1 cellular context compared by ENCODE assay signal in the genomic region with DNA sequence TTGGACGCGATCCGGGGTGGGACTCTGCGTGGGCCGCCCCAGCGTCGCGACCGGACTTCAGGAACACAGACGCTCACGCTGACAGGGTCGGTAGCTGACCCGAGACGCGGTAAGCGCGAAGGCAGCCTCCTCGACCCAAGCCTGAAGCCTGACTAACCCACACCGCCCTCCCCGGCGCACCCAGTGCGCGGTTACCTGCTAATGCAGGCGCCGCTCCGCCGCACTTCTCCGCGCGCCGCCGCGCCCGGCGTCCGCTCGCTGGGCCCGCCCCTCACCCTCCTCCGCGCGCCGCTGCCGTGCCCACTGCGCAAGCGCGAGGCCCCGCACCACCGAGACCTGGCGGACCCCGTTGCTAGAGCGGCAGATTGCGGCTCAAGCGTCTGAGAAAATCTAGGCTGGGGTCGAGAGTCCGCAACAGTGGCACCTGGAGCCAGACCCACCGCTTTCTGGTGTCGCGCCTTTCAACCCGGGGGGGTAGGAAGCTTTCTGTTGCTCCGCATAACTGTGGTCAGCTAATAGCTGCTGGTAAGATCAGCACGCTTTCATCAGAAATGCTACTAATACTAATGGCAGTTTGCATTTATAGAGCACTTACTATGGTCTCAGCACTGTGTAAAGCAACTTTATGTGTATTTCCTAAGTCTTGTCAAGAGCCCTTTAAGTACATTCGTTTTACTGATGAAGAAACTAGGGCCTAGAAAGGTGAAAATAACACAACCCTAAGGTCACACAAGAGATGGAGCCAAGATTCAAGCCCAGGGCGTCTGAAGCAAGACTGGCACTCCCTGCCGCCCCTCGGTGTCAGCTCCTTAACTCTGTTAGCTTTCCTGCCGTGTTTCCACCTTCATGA.
TF ChIP-seq lines count a peak whose summit lies in the region.

A gene with protein sequence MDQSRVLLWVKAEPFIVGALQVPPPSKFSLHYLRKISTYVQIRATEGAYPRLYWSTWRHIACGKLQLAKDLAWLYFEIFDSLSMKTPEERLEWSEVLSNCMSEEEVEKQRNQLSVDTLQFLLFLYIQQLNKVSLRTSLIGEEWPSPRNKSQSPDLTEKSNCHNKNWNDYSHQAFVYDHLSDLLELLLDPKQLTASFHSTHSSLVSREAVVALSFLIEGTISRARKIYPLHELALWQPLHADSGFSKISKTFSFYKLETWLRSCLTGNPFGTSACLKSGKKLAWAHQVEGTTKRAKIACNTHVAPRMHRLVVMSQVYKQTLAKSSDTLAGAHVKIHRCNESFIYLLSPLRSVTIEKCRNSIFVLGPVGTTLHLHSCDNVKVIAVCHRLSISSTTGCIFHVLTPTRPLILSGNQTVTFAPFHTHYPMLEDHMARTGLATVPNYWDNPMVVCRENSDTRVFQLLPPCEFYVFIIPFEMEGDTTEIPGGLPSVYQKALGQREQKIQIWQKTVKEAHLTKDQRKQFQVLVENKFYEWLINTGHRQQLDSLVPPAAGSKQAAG (minus strand): TSS at position 268 of the 850 bp plus-strand sequence. CDS start 3,010 bp downstream, outside the sequence.

TF ChIP-seq in HepG2, 621 proteins besides CTCF, POLR2A, EP300 and RAD21 (continued from another document and continues in another):
- TF ChIP-seq, protein P1, sequence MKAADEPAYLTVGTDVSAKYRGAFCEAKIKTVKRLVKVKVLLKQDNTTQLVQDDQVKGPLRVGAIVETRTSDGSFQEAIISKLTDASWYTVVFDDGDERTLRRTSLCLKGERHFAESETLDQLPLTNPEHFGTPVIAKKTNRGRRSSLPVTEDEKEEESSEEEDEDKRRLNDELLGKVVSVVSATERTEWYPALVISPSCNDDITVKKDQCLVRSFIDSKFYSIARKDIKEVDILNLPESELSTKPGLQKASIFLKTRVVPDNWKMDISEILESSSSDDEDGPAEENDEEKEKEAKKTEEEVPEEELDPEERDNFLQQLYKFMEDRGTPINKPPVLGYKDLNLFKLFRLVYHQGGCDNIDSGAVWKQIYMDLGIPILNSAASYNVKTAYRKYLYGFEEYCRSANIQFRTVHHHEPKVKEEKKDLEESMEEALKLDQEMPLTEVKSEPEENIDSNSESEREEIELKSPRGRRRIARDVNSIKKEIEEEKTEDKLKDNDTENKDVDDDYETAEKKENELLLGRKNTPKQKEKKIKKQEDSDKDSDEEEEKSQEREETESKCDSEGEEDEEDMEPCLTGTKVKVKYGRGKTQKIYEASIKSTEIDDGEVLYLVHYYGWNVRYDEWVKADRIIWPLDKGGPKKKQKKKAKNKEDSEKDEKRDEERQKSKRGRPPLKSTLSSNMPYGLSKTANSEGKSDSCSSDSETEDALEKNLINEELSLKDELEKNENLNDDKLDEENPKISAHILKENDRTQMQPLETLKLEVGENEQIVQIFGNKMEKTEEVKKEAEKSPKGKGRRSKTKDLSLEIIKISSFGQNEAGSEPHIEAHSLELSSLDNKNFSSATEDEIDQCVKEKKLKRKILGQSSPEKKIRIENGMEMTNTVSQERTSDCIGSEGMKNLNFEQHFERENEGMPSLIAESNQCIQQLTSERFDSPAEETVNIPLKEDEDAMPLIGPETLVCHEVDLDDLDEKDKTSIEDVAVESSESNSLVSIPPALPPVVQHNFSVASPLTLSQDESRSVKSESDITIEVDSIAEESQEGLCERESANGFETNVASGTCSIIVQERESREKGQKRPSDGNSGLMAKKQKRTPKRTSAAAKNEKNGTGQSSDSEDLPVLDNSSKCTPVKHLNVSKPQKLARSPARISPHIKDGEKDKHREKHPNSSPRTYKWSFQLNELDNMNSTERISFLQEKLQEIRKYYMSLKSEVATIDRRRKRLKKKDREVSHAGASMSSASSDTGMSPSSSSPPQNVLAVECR (CRISPR knock-in tag; IDR thresholded peaks at IDR 0.05; ENCODE audit: borderline replicate concordance): peak; percentile 83; the same call in 1 of the 2 replicates
- TF ChIP-seq ELF4 (CRISPR knock-in tag; IDR thresholded peaks at IDR 0.05; ENCODE audit: borderline replicate concordance): no peak; the same call in 1 of the 2 replicates
- TF ChIP-seq PTBP1 (IDR thresholded peaks at IDR 0.05; ENCODE audit: low read depth, low read length, poor library complexity, severe bottlenecking): no peak
- TF ChIP-seq, protein P2, sequence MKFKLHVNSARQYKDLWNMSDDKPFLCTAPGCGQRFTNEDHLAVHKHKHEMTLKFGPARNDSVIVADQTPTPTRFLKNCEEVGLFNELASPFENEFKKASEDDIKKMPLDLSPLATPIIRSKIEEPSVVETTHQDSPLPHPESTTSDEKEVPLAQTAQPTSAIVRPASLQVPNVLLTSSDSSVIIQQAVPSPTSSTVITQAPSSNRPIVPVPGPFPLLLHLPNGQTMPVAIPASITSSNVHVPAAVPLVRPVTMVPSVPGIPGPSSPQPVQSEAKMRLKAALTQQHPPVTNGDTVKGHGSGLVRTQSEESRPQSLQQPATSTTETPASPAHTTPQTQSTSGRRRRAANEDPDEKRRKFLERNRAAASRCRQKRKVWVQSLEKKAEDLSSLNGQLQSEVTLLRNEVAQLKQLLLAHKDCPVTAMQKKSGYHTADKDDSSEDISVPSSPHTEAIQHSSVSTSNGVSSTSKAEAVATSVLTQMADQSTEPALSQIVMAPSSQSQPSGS (CRISPR knock-in tag; IDR thresholded peaks at IDR 0.05): peak; percentile 62
- TF ChIP-seq FOSL1 (CRISPR knock-in tag; IDR thresholded peaks at IDR 0.05; ENCODE audit: borderline replicate concordance): no peak
- TF ChIP-seq RFXANK (CRISPR knock-in tag; IDR thresholded peaks at IDR 0.05): no peak
- TF ChIP-seq NCOA1 (CRISPR knock-in tag; IDR thresholded peaks at IDR 0.05): 0 out of 2 replicates have a peak, but pooled peaks have one; percentile 10
- no peak for TF ChIP-seq MYNN (CRISPR knock-in tag; IDR thresholded peaks at IDR 0.05; ENCODE audit: low read depth)
- TF ChIP-seq, protein P3, sequence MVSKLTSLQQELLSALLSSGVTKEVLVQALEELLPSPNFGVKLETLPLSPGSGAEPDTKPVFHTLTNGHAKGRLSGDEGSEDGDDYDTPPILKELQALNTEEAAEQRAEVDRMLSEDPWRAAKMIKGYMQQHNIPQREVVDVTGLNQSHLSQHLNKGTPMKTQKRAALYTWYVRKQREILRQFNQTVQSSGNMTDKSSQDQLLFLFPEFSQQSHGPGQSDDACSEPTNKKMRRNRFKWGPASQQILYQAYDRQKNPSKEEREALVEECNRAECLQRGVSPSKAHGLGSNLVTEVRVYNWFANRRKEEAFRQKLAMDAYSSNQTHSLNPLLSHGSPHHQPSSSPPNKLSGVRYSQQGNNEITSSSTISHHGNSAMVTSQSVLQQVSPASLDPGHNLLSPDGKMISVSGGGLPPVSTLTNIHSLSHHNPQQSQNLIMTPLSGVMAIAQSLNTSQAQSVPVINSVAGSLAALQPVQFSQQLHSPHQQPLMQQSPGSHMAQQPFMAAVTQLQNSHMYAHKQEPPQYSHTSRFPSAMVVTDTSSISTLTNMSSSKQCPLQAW (CRISPR knock-in tag; IDR thresholded peaks at IDR 0.05): peak; percentile 61; the same call in 1 of the 2 replicates
- TF ChIP-seq, protein P4, sequence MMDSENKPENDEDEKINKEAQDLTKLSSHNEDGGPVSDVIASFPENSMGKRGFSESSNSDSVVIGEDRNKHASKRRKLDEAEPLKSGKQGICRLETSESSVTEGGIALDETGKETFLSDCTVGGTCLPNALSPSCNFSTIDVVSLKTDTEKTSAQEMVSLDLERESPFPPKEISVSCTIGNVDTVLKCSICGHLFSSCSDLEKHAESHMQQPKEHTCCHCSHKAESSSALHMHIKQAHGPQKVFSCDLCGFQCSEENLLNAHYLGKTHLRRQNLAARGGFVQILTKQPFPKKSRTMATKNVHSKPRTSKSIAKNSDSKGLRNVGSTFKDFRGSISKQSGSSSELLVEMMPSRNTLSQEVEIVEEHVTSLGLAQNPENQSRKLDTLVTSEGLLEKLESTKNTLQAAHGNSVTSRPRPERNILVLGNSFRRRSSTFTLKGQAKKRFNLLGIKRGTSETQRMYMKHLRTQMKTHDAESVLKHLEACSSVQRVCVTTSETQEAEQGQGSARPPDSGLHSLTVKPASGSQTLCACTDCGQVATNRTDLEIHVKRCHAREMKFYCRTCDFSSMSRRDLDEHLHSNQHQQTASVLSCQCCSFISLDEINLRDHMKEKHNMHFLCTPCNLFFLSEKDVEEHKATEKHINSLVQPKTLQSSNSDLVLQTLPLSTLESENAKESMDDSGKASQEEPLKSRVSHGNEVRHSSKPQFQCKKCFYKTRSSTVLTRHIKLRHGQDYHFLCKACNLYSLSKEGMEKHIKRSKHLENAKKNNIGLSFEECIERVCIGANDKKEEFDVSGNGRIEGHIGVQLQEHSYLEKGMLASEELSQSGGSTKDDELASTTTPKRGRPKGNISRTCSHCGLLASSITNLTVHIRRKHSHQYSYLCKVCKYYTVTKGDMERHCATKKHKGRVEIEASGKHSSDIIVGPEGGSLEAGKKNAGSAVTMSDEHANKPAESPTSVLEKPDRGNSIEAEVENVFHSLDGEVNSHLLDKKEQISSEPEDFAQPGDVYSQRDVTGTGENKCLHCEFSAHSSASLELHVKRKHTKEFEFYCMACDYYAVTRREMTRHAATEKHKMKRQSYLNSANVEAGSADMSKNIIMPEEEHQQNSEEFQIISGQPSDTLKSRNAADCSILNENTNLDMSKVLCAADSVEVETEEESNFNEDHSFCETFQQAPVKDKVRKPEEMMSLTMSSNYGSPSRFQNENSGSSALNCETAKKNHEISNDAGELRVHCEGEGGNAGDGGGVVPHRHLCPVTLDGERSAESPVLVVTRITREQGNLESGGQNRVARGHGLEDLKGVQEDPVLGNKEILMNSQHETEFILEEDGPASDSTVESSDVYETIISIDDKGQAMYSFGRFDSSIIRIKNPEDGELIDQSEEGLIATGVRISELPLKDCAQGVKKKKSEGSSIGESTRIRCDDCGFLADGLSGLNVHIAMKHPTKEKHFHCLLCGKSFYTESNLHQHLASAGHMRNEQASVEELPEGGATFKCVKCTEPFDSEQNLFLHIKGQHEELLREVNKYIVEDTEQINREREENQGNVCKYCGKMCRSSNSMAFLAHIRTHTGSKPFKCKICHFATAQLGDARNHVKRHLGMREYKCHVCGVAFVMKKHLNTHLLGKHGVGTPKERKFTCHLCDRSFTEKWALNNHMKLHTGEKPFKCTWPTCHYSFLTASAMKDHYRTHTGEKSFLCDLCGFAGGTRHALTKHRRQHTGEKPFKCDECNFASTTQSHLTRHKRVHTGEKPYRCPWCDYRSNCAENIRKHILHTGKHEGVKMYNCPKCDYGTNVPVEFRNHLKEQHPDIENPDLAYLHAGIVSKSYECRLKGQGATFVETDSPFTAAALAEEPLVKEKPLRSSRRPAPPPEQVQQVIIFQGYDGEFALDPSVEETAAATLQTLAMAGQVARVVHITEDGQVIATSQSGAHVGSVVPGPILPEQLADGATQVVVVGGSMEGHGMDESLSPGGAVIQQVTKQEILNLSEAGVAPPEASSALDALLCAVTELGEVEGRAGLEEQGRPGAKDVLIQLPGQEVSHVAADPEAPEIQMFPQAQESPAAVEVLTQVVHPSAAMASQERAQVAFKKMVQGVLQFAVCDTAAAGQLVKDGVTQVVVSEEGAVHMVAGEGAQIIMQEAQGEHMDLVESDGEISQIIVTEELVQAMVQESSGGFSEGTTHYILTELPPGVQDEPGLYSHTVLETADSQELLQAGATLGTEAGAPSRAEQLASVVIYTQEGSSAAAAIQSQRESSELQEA (CRISPR knock-in tag; IDR thresholded peaks at IDR 0.05; ENCODE audit: not compliant biosample characterization): no peak
- no peak for TF ChIP-seq KLF11 (CRISPR knock-in tag; IDR thresholded peaks at IDR 0.05)
- TF ChIP-seq ZNF558 (CRISPR knock-in tag; IDR thresholded peaks at IDR 0.05; ENCODE audit: borderline replicate concordance): peak; percentile 45; the same call in 1 of the 2 replicates
- TF ChIP-seq, protein P5, sequence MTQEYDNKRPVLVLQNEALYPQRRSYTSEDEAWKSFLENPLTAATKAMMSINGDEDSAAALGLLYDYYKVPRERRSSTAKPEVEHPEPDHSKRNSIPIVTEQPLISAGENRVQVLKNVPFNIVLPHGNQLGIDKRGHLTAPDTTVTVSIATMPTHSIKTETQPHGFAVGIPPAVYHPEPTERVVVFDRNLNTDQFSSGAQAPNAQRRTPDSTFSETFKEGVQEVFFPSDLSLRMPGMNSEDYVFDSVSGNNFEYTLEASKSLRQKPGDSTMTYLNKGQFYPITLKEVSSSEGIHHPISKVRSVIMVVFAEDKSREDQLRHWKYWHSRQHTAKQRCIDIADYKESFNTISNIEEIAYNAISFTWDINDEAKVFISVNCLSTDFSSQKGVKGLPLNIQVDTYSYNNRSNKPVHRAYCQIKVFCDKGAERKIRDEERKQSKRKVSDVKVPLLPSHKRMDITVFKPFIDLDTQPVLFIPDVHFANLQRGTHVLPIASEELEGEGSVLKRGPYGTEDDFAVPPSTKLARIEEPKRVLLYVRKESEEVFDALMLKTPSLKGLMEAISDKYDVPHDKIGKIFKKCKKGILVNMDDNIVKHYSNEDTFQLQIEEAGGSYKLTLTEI (CRISPR knock-in tag; conservative IDR thresholded peaks at IDR 0.05): no peak
- no peak for TF ChIP-seq RARA (CRISPR knock-in tag; IDR thresholded peaks at IDR 0.05)
- peak; percentile 93 for TF ChIP-seq KMT2B (CRISPR knock-in tag; IDR thresholded peaks at IDR 0.05)
- no peak for TF ChIP-seq ZNF180 (CRISPR knock-in tag; IDR thresholded peaks at IDR 0.05; ENCODE audit: borderline replicate concordance, low read depth)
- peak; percentile 96 for TF ChIP-seq RBFOX2 (IDR thresholded peaks at IDR 0.05; ENCODE audit: low read depth, low read length)
- TF ChIP-seq ARID2 (CRISPR knock-in tag; IDR thresholded peaks at IDR 0.05; ENCODE audit: borderline replicate concordance): no peak
- TF ChIP-seq, protein P6, sequence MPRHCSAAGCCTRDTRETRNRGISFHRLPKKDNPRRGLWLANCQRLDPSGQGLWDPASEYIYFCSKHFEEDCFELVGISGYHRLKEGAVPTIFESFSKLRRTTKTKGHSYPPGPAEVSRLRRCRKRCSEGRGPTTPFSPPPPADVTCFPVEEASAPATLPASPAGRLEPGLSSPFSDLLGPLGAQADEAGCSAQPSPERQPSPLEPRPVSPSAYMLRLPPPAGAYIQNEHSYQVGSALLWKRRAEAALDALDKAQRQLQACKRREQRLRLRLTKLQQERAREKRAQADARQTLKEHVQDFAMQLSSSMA (CRISPR knock-in tag; IDR thresholded peaks at IDR 0.05): no peak
- TF ChIP-seq, protein P7, sequence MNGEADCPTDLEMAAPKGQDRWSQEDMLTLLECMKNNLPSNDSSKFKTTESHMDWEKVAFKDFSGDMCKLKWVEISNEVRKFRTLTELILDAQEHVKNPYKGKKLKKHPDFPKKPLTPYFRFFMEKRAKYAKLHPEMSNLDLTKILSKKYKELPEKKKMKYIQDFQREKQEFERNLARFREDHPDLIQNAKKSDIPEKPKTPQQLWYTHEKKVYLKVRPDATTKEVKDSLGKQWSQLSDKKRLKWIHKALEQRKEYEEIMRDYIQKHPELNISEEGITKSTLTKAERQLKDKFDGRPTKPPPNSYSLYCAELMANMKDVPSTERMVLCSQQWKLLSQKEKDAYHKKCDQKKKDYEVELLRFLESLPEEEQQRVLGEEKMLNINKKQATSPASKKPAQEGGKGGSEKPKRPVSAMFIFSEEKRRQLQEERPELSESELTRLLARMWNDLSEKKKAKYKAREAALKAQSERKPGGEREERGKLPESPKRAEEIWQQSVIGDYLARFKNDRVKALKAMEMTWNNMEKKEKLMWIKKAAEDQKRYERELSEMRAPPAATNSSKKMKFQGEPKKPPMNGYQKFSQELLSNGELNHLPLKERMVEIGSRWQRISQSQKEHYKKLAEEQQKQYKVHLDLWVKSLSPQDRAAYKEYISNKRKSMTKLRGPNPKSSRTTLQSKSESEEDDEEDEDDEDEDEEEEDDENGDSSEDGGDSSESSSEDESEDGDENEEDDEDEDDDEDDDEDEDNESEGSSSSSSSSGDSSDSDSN (CRISPR knock-in tag; IDR thresholded peaks at IDR 0.05): peak; percentile 84; the same call in 1 of the 2 replicates
- no peak for TF ChIP-seq U2AF2 (IDR thresholded peaks at IDR 0.05; ENCODE audit: low read depth, low read length)
- TF ChIP-seq ARNT (IDR thresholded peaks at IDR 0.05): no peak
